In genomic region chr7:36265720-36266119, GRCh38 we compare ENCODE assay signal across 18 cellular contexts.
DNase-seq lines count a peak whose midpoint lies in the region; ATAC-seq and FAIRE-seq lines count a peak whose summit lies in the region.
"Had no signal": no experiment of that assay in that cellular context is flagged by ENCODE, and none has a peak within 500 bp of the region (broad histone marks: within the 10 kb centered on the region; RNA-seq: fewer than 3 reads in every experiment).

No MANE protein-coding gene starts in this region.

- DNase-seq in SIG-M5 treated with dmso at 0.1 percent for 504 hours (lab: John Stamatoyannopoulos, UW; ENCODE audit: unreplicated experiment) (peak; percentile 49), SIG-M5 (lab: John Stamatoyannopoulos, UW) (no peak), ureter (ENCODE audit: low spot score) (peak; percentile 58), HTR-8/SVneo (ENCODE audit: insufficient read length, low spot score) (no peak)
- DNase-seq: activated CD4-positive, alpha-beta T cell treated with anti-CD3 and anti-CD28 coated beads, Interleukin-2, amount 10 ng/mL, durations not matched to agents 24 days and 14 days; activated gamma-delta T cell treated with Interleukin-2 at 50 U/mL for 16 hours; DMS79; NCI-H1092; occipital lobe; stimulated activated CD4-positive, alpha-beta T cell treated with anti-CD3 and anti-CD28 coated beads, Interleukin-4, amount 100 ng/mL, for 1 hour; stimulated activated naive CD8-positive, alpha-beta T cell treated with anti-CD3 and anti-CD28 coated beads, Interleukin-15, Interleukin-2, amounts not matched to agents 100 U/mL and 50 U/mL, for 24 hours had no signal

- no peaks in the 10 kb centered on the region for H3K36me3 ChIP-seq in muscle layer of duodenum (ENCODE audit: control insufficient read depth in 1 of 2, insufficient read depth in 2 of 2, low read length in 2 of 2)

- peak; percentile 47 for ATAC-seq in esophagus mucosa
- ATAC-seq in HG02840 (IDR thresholded peaks at IDR 0.05; ENCODE audit: low FRiP score, unreplicated experiment) = no peak
- ATAC-seq in GM19023 (IDR thresholded peaks at IDR 0.05; ENCODE audit: unreplicated experiment) = no peak
- ATAC-seq: stimulated activated naive CD8-positive, alpha-beta T cell treated with anti-CD3 and anti-CD28 coated beads, Interleukin-15, Interleukin-2, amounts not matched to agents 100 U/mL and 50 U/mL, for 24 hours had no signal

- FAIRE-seq in HTR-8/SVneo (lab: Jason Lieb, UNC) = no peak
- FAIRE-seq: A204.1, GM12892, islet of Langerhans had no signal

- H3K4me1 ChIP-seq in muscle layer of duodenum (ENCODE audit: control insufficient read depth in 1 of 2, insufficient read depth in 2 of 2, low read length in 2 of 2) = peaks cover 35 to 46% of the 10 kb centered on the region in 2 donors

- H3K27ac ChIP-seq in muscle layer of duodenum (ENCODE audit: low read length) = peak overlapping the region; percentile 48

- no peaks in the 10 kb centered on the region for H3K27me3 ChIP-seq in muscle layer of duodenum (ENCODE audit: low read depth, low read length)

- H3K4me3 ChIP-seq in muscle layer of duodenum (ENCODE audit: low read depth in 1 of 2, low read length in 2 of 2) = no peak overlapping the region

- H3K9me3 ChIP-seq in muscle layer of duodenum (ENCODE audit: control insufficient read depth in 1 of 2, low read length in 2 of 2) = no peaks in the 10 kb centered on the region

Comparison
In these comparisons a context has a peak if more than half of its experiments do, and no peak if none do; other contexts are left out.
1. DNase-seq: peak in SIG-M5 treated with dmso at 0.1 percent for 504 hours (single experiment) and ureter (single experiment); none in SIG-M5 (single experiment) and HTR-8/SVneo (single experiment).